Comparison of ENCODE assay signal across 2 cellular contexts in genomic region chr7:67542916-67543315, GRCh38.
A peak's percentile ranks its signal among the peaks of the same experiment; 100 is the strongest.
TF ChIP-seq lines count a peak whose summit lies in the region.

No MANE protein-coding gene starts in this region.

TF ChIP-seq in HepG2, 621 proteins besides CTCF, POLR2A, EP300 and RAD21 (continued from another document):
- TF ChIP-seq RFX1 (IDR thresholded peaks at IDR 0.05) (0 out of 2 replicates have a peak, but pooled peaks have one; percentile 6), PRDM15 (CRISPR knock-in tag; IDR thresholded peaks at IDR 0.05) (no peak), TFDP2 (CRISPR knock-in tag; IDR thresholded peaks at IDR 0.05) (no peak), ZNF235 (CRISPR knock-in tag; IDR thresholded peaks at IDR 0.05; ENCODE audit: borderline replicate concordance) (no peak), ZHX1 (CRISPR knock-in tag; IDR thresholded peaks at IDR 0.05; ENCODE audit: low read depth) (no peak)

TF ChIP-seq in K562, 482 proteins besides CTCF, POLR2A, EP300 and RAD21 (continued from another document):
- TF ChIP-seq SMAD3 (CRISPR knock-in tag; conservative IDR thresholded peaks at IDR 0.05) (no peak), ZNF354B (CRISPR knock-in tag; IDR thresholded peaks at IDR 0.05) (no peak)
